ENCODE assay signal across 22 cellular contexts in genomic region chr1:10522324-10522860, GRCh38. TPM values are rescaled to one million over a fixed set of nuclear protein-coding genes. Genes with fewer than 3 reads are reported as not detected.
A peak's percentile ranks its signal among the peaks of the same experiment; 100 is the strongest.
DNase-seq lines count a peak whose midpoint lies in the region; ATAC-seq and TF ChIP-seq lines count a peak whose summit lies in the region.
"Had no signal": no experiment of that assay in that cellular context is flagged by ENCODE, and none has a peak within 500 bp of the region (broad histone marks: within the 10 kb centered on the region; RNA-seq: fewer than 3 reads in every experiment).

No MANE protein-coding gene starts in this region.

- H3K36me3 ChIP-seq in CD8-positive, alpha-beta memory T cell (ENCODE audit: insufficient read depth, low read length), result no peaks in the 10 kb centered on the region
- H3K36me3 ChIP-seq in lower lobe of right lung (no peaks in the 10 kb centered on the region), left lung (no peaks in the 10 kb centered on the region)
- H3K36me3 ChIP-seq: esophagus muscularis mucosa, neural progenitor cell, Peyer's patch, SJSA1, upper lobe of right lung had no signal

- H3K4me3 Mint-ChIP-seq in CD8-positive, alpha-beta memory T cell, result peak overlapping the region in 1 of 7 donors; percentile 20
- H3K4me3 Mint-ChIP-seq in WTC11, result no peak overlapping the region
- H3K4me3 Mint-ChIP-seq in MCF 10A (ENCODE audit: unreplicated experiment), result no peak overlapping the region
- H3K4me3 Mint-ChIP-seq: activated naive CD4-positive, alpha-beta T cell treated with anti-CD3 and anti-CD28 coated beads for 36 hours; neural progenitor cell had no signal

- H3K9me3 Mint-ChIP-seq in CD8-positive, alpha-beta memory T cell, result no peaks in the 10 kb centered on the region
- H3K9me3 Mint-ChIP-seq in WTC11 (no peaks in the 10 kb centered on the region), MCF 10A (ENCODE audit: unreplicated experiment) (no peaks in the 10 kb centered on the region)
- H3K9me3 Mint-ChIP-seq: activated naive CD4-positive, alpha-beta T cell treated with anti-CD3 and anti-CD28 coated beads for 36 hours; neural progenitor cell had no signal

- H3K27ac ChIP-seq in CD8-positive, alpha-beta memory T cell (ENCODE audit: low read depth, low read length), result no peak overlapping the region
- H3K27ac ChIP-seq in lower lobe of right lung (peak overlapping the region; percentile 0), left lung (peak overlapping the region in 1 of 2 donors; percentile 19)
- H3K27ac ChIP-seq: neural progenitor cell, Peyer's patch, SJSA1, upper lobe of right lung had no signal

- TF ChIP-seq CTCF in WTC11 (IDR thresholded peaks at IDR 0.05) (no peak), lower lobe of right lung (IDR thresholded peaks at IDR 0.05) (no peak), MCF 10A (IDR thresholded peaks at IDR 0.05; ENCODE audit: unreplicated experiment) (no peak), left lung (IDR thresholded peaks at IDR 0.05) (no peak)

- peak overlapping the region in 7 of 8 donors; percentile 2 to 77 (median 60) for H3K27ac Mint-ChIP-seq in CD8-positive, alpha-beta memory T cell
- H3K27ac Mint-ChIP-seq in WTC11, result peak overlapping the region; percentile 16; the same call in 1 of the 2 replicates
- no peak overlapping the region for H3K27ac Mint-ChIP-seq in MCF 10A (ENCODE audit: low read depth, unreplicated experiment)
- H3K27ac Mint-ChIP-seq: activated naive CD4-positive, alpha-beta T cell treated with anti-CD3 and anti-CD28 coated beads for 36 hours; neural progenitor cell had no signal

- peaks cover 15% of the 10 kb centered on the region for H3K4me1 ChIP-seq in CD8-positive, alpha-beta memory T cell (ENCODE audit: insufficient read depth, low read length)
- H3K4me1 ChIP-seq in lower lobe of right lung (peaks cover 33% of the 10 kb centered on the region), left lung (peaks cover 0 to 34% of the 10 kb centered on the region in 2 donors)
- H3K4me1 ChIP-seq: Peyer's patch, SJSA1 had no signal

- no peaks in the 10 kb centered on the region for H3K27me3 Mint-ChIP-seq in CD8-positive, alpha-beta memory T cell
- no peaks in the 10 kb centered on the region for H3K27me3 Mint-ChIP-seq in WTC11 (ENCODE audit: low read depth)
- no peaks in the 10 kb centered on the region for H3K27me3 Mint-ChIP-seq in MCF 10A (ENCODE audit: insufficient read depth, unreplicated experiment)

- peaks cover 4 to 32% (median 10%) of the 10 kb centered on the region in 3 donors for H3K36me3 Mint-ChIP-seq in CD8-positive, alpha-beta memory T cell
- H3K36me3 Mint-ChIP-seq in WTC11 (peaks cover 3% of the 10 kb centered on the region; the same call in 1 of the 2 replicates), MCF 10A (ENCODE audit: insufficient read depth, unreplicated experiment) (peaks cover 4% of the 10 kb centered on the region)
- H3K36me3 Mint-ChIP-seq: neural progenitor cell had no signal

- CTCF ChIA-PET in CD8-positive, alpha-beta memory T cell (lab: Charles Lee), result interaction anchor here (0.7 to 3.8 kb wide), 4 partner anchors 12 to 28 kb away, joined by 3 to 19 read pairs (median 6); no protein-coding TSS in a partner anchor
- CTCF ChIA-PET in WTC11 (lab: Charles Lee), result interaction anchor here (0.7 to 1.6 kb wide), 5 partner anchors 9 to 108 kb away, joined by 3 to 6 read pairs (median 4); no protein-coding TSS in a partner anchor
- CTCF ChIA-PET in MCF 10A (lab: Yijun Ruan, JAX), result interaction anchor here (0.6 to 1.0 kb wide), 5 partner anchors 8 to 1166 kb away, joined by 3 to 6 read pairs (median 3); no protein-coding TSS in a partner anchor

- no peak overlapping the region for H3K4me3 ChIP-seq in CD8-positive, alpha-beta memory T cell (ENCODE audit: low read length)
- no peak overlapping the region for H3K4me3 ChIP-seq in lower lobe of right lung
- H3K4me3 ChIP-seq in left lung, result no peak overlapping the region
- H3K4me3 ChIP-seq: esophagus muscularis mucosa, neural progenitor cell, Peyer's patch, SJSA1, skin epidermis, upper lobe of right lung had no signal

- no TSS peak for BruUV-seq in MCF 10A (replicated peaks; lab: Mats Ljungman, UMichigan)

- no peaks in the 10 kb centered on the region for H3K9me3 ChIP-seq in CD8-positive, alpha-beta memory T cell (ENCODE audit: low read length)
- no peaks in the 10 kb centered on the region for H3K9me3 ChIP-seq in lower lobe of right lung
- H3K9me3 ChIP-seq in left lung, result no peaks in the 10 kb centered on the region
- H3K9me3 ChIP-seq: esophagus muscularis mucosa, Peyer's patch, SJSA1, upper lobe of right lung had no signal

- POLR2A ChIA-PET in CD8-positive, alpha-beta memory T cell (lab: Charles Lee), result no interaction called here
- POLR2A ChIA-PET in WTC11 (lab: Charles Lee), result no interaction called here
- POLR2A ChIA-PET in MCF 10A (lab: Yijun Ruan, JAX), result interaction anchor here (2.5 to 3.6 kb wide), 2 partner anchors 9 to 12 kb away, joined by 11 to 14 read pairs; no protein-coding TSS in a partner anchor

- H3K4me1 Mint-ChIP-seq in CD8-positive, alpha-beta memory T cell, result peaks cover 44 to 76% (median 60%) of the 10 kb centered on the region in 3 donors
- peaks cover 50% of the 10 kb centered on the region for H3K4me1 Mint-ChIP-seq in WTC11
- H3K4me1 Mint-ChIP-seq in MCF 10A (ENCODE audit: insufficient read depth, unreplicated experiment), result peaks cover 4% of the 10 kb centered on the region

- ATAC-seq in WTC11, result no peak
- peak in 1 of 2 donors; percentile 2 for ATAC-seq in lower lobe of right lung
- ATAC-seq in left lung, result no peak
- no peak for ATAC-seq in SK-N-SH treated with all-trans-retinoic acid at 6 μM for 48 hours
- ATAC-seq: left cardiac atrium, upper lobe of right lung had no signal

- H3K27me3 ChIP-seq in CD8-positive, alpha-beta memory T cell (ENCODE audit: insufficient read depth, low read length, poor library complexity, severe bottlenecking), result no peaks in the 10 kb centered on the region
- H3K27me3 ChIP-seq in lower lobe of right lung (ENCODE audit: low read depth) (no peaks in the 10 kb centered on the region), left lung (no peaks in the 10 kb centered on the region)
- H3K27me3 ChIP-seq: esophagus muscularis mucosa, neural progenitor cell, Peyer's patch, SJSA1, upper lobe of right lung had no signal

- intact Hi-C loops in lower lobe of right lung (cut with DNase I), result no loop called here
- intact Hi-C loops in MCF 10A (cut with micrococcal nuclease), result no loop called here
- intact Hi-C loops in left lung (cut with DNase I), result no loop called here

- DNase-seq in CD8-positive, alpha-beta memory T cell, result no peak
- peak; percentile 80 for DNase-seq in DMS79 treated with DMSO at 0.1 percent for 48 hours (lab: John Stamatoyannopoulos, UW)
- DNase-seq in WTC11 (ENCODE audit: low spot score), result no peak
- no peak for DNase-seq in lower lobe of right lung
- no peak for DNase-seq in MCF 10A (ENCODE audit: unreplicated experiment)
- no peak for DNase-seq in left lung
- DNase-seq: activated CD4-positive, alpha-beta T cell treated with anti-CD3 and anti-CD28 coated beads, Interleukin-2, amount 50 U/mL, for 48 hours; activated naive CD4-positive, alpha-beta T cell treated with anti-CD3 and anti-CD28 coated beads for 36 hours; activated T-cell treated with anti-CD3 and anti-CD28 coated beads, Interleukin-2, amount 50 U/mL, for 1 hour; Calu3; effector CD4-positive, alpha-beta T cell; left cardiac atrium; NCI-H1436; NK-92 treated with Interleukin-12 subunit alpha and Interleukin-12 subunit beta, amount 100 ng/mL, for 24 hours; Peyer's patch; stimulated activated CD4-positive, alpha-beta T cell treated with anti-CD3 and anti-CD28 coated beads, Interleukin-2, amount 100 ng/mL, for 24 hours; upper lobe of right lung had no signal

TF ChIP-seq in WTC11, 78 proteins besides CTCF, POLR2A, EP300 and RAD21 (continues in another document):
- no peak for TF ChIP-seq NFYB (CRISPR knock-in tag; conservative IDR thresholded peaks at IDR 0.05; ENCODE audit: low read depth)
- TF ChIP-seq FOXP1 (CRISPR knock-in tag; IDR thresholded peaks at IDR 0.05; ENCODE audit: borderline replicate concordance), result no peak

TF ChIP-seq in SK-N-SH treated with all-trans-retinoic acid at 6 μM for 48 hours, 23 proteins besides CTCF, POLR2A, EP300 and RAD21 (continues in another document):
- TF ChIP-seq ZNF70 (CRISPR knock-in tag; IDR thresholded peaks at IDR 0.05) (no peak), PPARA (CRISPR knock-in tag; IDR thresholded peaks at IDR 0.05; ENCODE audit: borderline replicate concordance) (no peak), ESRRG (CRISPR knock-in tag; IDR thresholded peaks at IDR 0.05) (no peak), ZFP3 (CRISPR knock-in tag; IDR thresholded peaks at IDR 0.05) (no peak), GLIS3 (CRISPR knock-in tag; IDR thresholded peaks at IDR 0.05) (no peak), BACH2 (CRISPR knock-in tag; IDR thresholded peaks at IDR 0.05; ENCODE audit: borderline replicate concordance) (no peak)
- TF ChIP-seq, protein P1, sequence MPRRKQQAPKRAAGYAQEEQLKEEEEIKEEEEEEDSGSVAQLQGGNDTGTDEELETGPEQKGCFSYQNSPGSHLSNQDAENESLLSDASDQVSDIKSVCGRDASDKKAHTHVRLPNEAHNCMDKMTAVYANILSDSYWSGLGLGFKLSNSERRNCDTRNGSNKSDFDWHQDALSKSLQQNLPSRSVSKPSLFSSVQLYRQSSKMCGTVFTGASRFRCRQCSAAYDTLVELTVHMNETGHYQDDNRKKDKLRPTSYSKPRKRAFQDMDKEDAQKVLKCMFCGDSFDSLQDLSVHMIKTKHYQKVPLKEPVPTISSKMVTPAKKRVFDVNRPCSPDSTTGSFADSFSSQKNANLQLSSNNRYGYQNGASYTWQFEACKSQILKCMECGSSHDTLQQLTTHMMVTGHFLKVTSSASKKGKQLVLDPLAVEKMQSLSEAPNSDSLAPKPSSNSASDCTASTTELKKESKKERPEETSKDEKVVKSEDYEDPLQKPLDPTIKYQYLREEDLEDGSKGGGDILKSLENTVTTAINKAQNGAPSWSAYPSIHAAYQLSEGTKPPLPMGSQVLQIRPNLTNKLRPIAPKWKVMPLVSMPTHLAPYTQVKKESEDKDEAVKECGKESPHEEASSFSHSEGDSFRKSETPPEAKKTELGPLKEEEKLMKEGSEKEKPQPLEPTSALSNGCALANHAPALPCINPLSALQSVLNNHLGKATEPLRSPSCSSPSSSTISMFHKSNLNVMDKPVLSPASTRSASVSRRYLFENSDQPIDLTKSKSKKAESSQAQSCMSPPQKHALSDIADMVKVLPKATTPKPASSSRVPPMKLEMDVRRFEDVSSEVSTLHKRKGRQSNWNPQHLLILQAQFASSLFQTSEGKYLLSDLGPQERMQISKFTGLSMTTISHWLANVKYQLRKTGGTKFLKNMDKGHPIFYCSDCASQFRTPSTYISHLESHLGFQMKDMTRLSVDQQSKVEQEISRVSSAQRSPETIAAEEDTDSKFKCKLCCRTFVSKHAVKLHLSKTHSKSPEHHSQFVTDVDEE (CRISPR knock-in tag; IDR thresholded peaks at IDR 0.05), result no peak

RNA-seq across cellular contexts. Expression of gene PEX14, which starts 47.6 kb away (rescaled TPM):
- total RNA-seq in CD8-positive, alpha-beta memory T cell, result 10 to 100 TPM; 18.2 to 22.2 TPM
- 5.1 TPM for polyA plus RNA-seq in CD8-positive, alpha-beta memory T cell
- total RNA-seq in WTC11 (2021), result 27.3 to 30.5 TPM (median 27.8 TPM) in 3 replicates
- total RNA-seq in lower lobe of right lung, result 27.9 TPM
- 22.2 and 26.6 TPM in 2 replicates for total RNA-seq in MCF 10A (2022)
- 10 to 100 TPM; 18.9 to 20.8 TPM for total RNA-seq in left lung

RNA-seq across cellular contexts. Expression of gene DFFA, which starts 50.1 kb away (rescaled TPM):
- total RNA-seq in CD8-positive, alpha-beta memory T cell, result 10 to 100 TPM; 67.7 to 69.1 TPM
- 40.4 TPM for polyA plus RNA-seq in CD8-positive, alpha-beta memory T cell
- 86.4 to 86.7 TPM (median 86.5 TPM) in 3 replicates for total RNA-seq in WTC11 (2021)
- 37.0 TPM for total RNA-seq in lower lobe of right lung
- total RNA-seq in MCF 10A (2022), result 51.3 and 55.7 TPM in 2 replicates
- 10 to 100 TPM; 37.6 to 38.5 TPM for total RNA-seq in left lung
